ENCODE assay signal across 8 cellular contexts in the genomic region with DNA sequence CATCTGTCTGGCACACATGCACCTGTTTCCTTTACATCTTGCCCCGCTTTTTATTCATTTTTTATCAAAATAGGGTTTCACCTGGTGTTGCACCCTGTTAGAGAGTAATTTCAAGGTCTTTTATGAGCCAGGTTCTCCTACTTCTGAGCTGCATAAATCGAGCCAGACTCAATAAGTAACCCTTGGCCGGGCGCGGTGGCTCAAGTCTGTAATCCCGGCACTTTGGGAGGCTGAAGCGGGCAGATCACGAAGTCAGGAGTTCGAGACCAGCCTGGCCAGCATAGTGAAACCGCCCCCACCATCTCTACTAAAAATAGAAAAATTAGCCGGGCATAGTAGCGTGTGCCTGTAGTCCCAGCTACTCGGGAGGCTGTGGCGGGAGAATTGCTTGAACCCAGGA. TPM values are rescaled to one million over a fixed set of nuclear protein-coding genes. Genes with fewer than 3 reads are reported as not detected.
DNase-seq lines count a peak whose midpoint lies in the region; ATAC-seq and TF ChIP-seq lines count a peak whose summit lies in the region.

No MANE protein-coding gene starts in this region.

- intact Hi-C loops in CD4-positive, alpha-beta T cell (cut with DNase I, micrococcal nuclease): loop anchor here (2.0 to 10.0 kb wide), 4 partner anchors 65 to 1007 kb away; a partner anchor contains a TSS
- intact Hi-C loops in OCI-LY7 (cut with micrococcal nuclease; ENCODE audit: unreplicated experiment): loop anchor here (1.0 kb wide), 1 partner anchor 15 kb away; no protein-coding TSS in a partner anchor

- POLR2A ChIA-PET in CD4-positive, alpha-beta T cell (lab: Charles Lee): no interaction called here
- POLR2A ChIA-PET in OCI-LY7 (lab: Charles Lee): no interaction called here

- peaks cover 9% of the 10 kb centered on the region for H3K4me1 Mint-ChIP-seq in CD4-positive, alpha-beta T cell (ENCODE audit: low read depth)
- peaks cover 8% of the 10 kb centered on the region for H3K4me1 Mint-ChIP-seq in endothelial cell (ENCODE audit: unreplicated experiment)

- no peaks in the 10 kb centered on the region for H3K27me3 ChIP-seq in CD4-positive, alpha-beta T cell (ENCODE audit: control insufficient read depth, insufficient read depth, low read length)
- no peaks in the 10 kb centered on the region for H3K27me3 ChIP-seq in neuron (ENCODE audit: insufficient read depth, low read length)

- peak overlapping the region; percentile 94 for H3K27ac Mint-ChIP-seq in CD4-positive, alpha-beta T cell
- H3K27ac Mint-ChIP-seq in endothelial cell (ENCODE audit: unreplicated experiment): peak overlapping the region; percentile 92

- H3K4me3 ChIP-seq in OCI-LY7 (ENCODE audit: low read depth, low read length, poor library complexity, severe bottlenecking) (peak overlapping the region; percentile 74), neuron (ENCODE audit: low read length) (peak overlapping the region; percentile 90)

- H2AFZ ChIP-seq in OCI-LY7 (ENCODE audit: low read length): peak overlapping the region; percentile 85
- peak overlapping the region; percentile 43 for H2AFZ ChIP-seq in neuron (ENCODE audit: low read depth, low read length)

- H3K9me2 ChIP-seq in OCI-LY7 (ENCODE audit: insufficient read depth, low read length): no peaks in the 10 kb centered on the region

- peaks cover 33% of the 10 kb centered on the region for H3K79me2 ChIP-seq in OCI-LY7 (ENCODE audit: insufficient read depth, low read depth, low read length)

- no peaks in the 10 kb centered on the region for H3K27me3 Mint-ChIP-seq in CD4-positive, alpha-beta T cell
- H3K27me3 Mint-ChIP-seq in endothelial cell (ENCODE audit: unreplicated experiment): peaks cover 13% of the 10 kb centered on the region

- CTCF ChIA-PET in CD4-positive, alpha-beta T cell (lab: Charles Lee): no interaction called here
- CTCF ChIA-PET in OCI-LY7 (lab: Charles Lee; ENCODE audit: unreplicated experiment): no interaction called here

- DNase-seq in CD4-positive, alpha-beta T cell: no peak
- DNase-seq in OCI-LY7 (ENCODE audit: low spot score) (no peak), endothelial cell (ENCODE audit: low spot score) (no peak), NK-92 (lab: John Stamatoyannopoulos, UW; ENCODE audit: unreplicated experiment) (no peak), inferior parietal cortex (ENCODE audit: extremely low spot score) (no peak), T-helper 9 cell (no peak)

- H3K27ac ChIP-seq in CD4-positive, alpha-beta T cell (ENCODE audit: low read depth, low read length): peak overlapping the region; percentile 100
- peak overlapping the region; percentile 75 for H3K27ac ChIP-seq in OCI-LY7 (ENCODE audit: low read depth, low read length, poor library complexity, severe bottlenecking)

- no peak for TF ChIP-seq CTCF in CD4-positive, alpha-beta T cell (IDR thresholded peaks at IDR 0.05)
- no peak for TF ChIP-seq CTCF in OCI-LY7 (conservative IDR thresholded peaks at IDR 0.05; ENCODE audit: low read length)
- TF ChIP-seq CTCF in endothelial cell (IDR thresholded peaks at IDR 0.05; ENCODE audit: unreplicated experiment): no peak

- H3K36me3 ChIP-seq in OCI-LY7 (ENCODE audit: insufficient read depth, low read length): peaks cover 11% of the 10 kb centered on the region
- H3K36me3 ChIP-seq in neuron (ENCODE audit: insufficient read depth, low read length): no peaks in the 10 kb centered on the region

- H3K4me2 ChIP-seq in OCI-LY7 (ENCODE audit: low read length): peak overlapping the region; percentile 71

- H4K20me1 ChIP-seq in OCI-LY7 (ENCODE audit: insufficient read depth, low read length): no peaks in the 10 kb centered on the region

- no peaks in the 10 kb centered on the region for H3K9me3 Mint-ChIP-seq in CD4-positive, alpha-beta T cell
- no peaks in the 10 kb centered on the region for H3K9me3 Mint-ChIP-seq in endothelial cell (ENCODE audit: unreplicated experiment)

- BruUV-seq in OCI-LY7 (replicated peaks; lab: Mats Ljungman, UMichigan): no TSS peak

- peak overlapping the region; percentile 87 for H3K4me3 Mint-ChIP-seq in CD4-positive, alpha-beta T cell
- H3K4me3 Mint-ChIP-seq in endothelial cell (ENCODE audit: unreplicated experiment): peak overlapping the region; percentile 95

- peaks cover 5% of the 10 kb centered on the region for H3K36me3 Mint-ChIP-seq in CD4-positive, alpha-beta T cell (ENCODE audit: low read depth)
- H3K36me3 Mint-ChIP-seq in endothelial cell (ENCODE audit: low read depth, unreplicated experiment): peaks cover 9% of the 10 kb centered on the region

- ATAC-seq in CD4-positive, alpha-beta T cell (ENCODE audit: poor library complexity): no peak
- no peak for ATAC-seq in GM18520 (IDR thresholded peaks at IDR 0.05; ENCODE audit: unreplicated experiment)

- H3K9me3 ChIP-seq in CD4-positive, alpha-beta T cell (ENCODE audit: control insufficient read depth, low read length): no peaks in the 10 kb centered on the region
- no peaks in the 10 kb centered on the region for H3K9me3 ChIP-seq in OCI-LY7 (ENCODE audit: low read length)
- H3K9me3 ChIP-seq in neuron (ENCODE audit: low read length): no peaks in the 10 kb centered on the region

- H3K4me1 ChIP-seq in OCI-LY7 (ENCODE audit: insufficient read depth, low read length, poor library complexity, severe bottlenecking) (peaks cover 26% of the 10 kb centered on the region), neuron (ENCODE audit: insufficient read depth, low read length) (peaks cover 10% of the 10 kb centered on the region)

RNA-seq across cellular contexts. Expression of a gene that starts 1.0 kb away (rescaled TPM):
- 10 to 100 TPM; 12.1 to 14.0 TPM for total RNA-seq in CD4-positive, alpha-beta T cell
- total RNA-seq in OCI-LY7 (2014; rRNA removed; shearing (Covaris generic)): 311 and 342 TPM in 2 replicates
- 270 and 301 TPM in 2 replicates for total RNA-seq in OCI-LY7 (2022)
- total RNA-seq in endothelial cell (ENCODE audit: unreplicated experiment): 44.0 TPM
